Comparison of ENCODE assay signal across 1 cellular context in the genomic region with DNA sequence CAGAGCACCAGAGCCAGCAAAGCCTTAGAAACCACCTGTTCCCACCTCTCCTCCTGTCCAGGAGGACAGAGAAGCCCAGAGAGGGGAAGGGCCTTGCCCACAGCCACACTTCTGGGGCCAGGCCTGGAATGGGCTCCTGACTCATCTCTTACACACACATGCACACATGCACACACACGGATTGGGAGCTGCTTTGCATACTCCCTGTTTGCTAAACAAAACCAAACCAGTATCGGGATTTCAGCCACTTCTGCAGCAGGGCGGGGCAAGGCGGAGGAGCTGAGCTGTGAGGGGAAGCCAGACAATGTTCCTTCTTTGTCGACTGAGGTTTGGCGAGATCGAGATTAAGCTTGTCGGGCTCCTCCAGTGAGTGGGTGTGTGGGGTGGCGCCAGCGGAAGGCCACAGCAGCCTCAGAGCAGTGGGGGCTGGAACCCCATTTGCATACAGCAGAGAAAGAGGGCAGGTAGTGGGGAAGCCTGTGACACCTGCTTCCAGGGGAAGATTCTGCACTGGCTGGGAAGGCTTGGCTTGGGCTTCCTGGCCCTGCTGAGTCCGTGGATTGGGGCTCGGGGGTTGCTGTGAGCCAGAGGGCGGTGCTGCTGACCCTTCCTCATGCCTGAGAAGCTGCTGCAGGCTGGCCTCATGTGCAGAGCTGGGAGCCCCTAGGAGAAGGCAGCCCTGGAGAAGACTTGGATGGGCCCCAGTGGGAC.
TF ChIP-seq lines count a peak whose summit lies in the region.

No MANE protein-coding gene starts in this region.

TF ChIP-seq in GM23338, 12 proteins besides CTCF, POLR2A, EP300 and RAD21:
- TF ChIP-seq, protein P1, sequence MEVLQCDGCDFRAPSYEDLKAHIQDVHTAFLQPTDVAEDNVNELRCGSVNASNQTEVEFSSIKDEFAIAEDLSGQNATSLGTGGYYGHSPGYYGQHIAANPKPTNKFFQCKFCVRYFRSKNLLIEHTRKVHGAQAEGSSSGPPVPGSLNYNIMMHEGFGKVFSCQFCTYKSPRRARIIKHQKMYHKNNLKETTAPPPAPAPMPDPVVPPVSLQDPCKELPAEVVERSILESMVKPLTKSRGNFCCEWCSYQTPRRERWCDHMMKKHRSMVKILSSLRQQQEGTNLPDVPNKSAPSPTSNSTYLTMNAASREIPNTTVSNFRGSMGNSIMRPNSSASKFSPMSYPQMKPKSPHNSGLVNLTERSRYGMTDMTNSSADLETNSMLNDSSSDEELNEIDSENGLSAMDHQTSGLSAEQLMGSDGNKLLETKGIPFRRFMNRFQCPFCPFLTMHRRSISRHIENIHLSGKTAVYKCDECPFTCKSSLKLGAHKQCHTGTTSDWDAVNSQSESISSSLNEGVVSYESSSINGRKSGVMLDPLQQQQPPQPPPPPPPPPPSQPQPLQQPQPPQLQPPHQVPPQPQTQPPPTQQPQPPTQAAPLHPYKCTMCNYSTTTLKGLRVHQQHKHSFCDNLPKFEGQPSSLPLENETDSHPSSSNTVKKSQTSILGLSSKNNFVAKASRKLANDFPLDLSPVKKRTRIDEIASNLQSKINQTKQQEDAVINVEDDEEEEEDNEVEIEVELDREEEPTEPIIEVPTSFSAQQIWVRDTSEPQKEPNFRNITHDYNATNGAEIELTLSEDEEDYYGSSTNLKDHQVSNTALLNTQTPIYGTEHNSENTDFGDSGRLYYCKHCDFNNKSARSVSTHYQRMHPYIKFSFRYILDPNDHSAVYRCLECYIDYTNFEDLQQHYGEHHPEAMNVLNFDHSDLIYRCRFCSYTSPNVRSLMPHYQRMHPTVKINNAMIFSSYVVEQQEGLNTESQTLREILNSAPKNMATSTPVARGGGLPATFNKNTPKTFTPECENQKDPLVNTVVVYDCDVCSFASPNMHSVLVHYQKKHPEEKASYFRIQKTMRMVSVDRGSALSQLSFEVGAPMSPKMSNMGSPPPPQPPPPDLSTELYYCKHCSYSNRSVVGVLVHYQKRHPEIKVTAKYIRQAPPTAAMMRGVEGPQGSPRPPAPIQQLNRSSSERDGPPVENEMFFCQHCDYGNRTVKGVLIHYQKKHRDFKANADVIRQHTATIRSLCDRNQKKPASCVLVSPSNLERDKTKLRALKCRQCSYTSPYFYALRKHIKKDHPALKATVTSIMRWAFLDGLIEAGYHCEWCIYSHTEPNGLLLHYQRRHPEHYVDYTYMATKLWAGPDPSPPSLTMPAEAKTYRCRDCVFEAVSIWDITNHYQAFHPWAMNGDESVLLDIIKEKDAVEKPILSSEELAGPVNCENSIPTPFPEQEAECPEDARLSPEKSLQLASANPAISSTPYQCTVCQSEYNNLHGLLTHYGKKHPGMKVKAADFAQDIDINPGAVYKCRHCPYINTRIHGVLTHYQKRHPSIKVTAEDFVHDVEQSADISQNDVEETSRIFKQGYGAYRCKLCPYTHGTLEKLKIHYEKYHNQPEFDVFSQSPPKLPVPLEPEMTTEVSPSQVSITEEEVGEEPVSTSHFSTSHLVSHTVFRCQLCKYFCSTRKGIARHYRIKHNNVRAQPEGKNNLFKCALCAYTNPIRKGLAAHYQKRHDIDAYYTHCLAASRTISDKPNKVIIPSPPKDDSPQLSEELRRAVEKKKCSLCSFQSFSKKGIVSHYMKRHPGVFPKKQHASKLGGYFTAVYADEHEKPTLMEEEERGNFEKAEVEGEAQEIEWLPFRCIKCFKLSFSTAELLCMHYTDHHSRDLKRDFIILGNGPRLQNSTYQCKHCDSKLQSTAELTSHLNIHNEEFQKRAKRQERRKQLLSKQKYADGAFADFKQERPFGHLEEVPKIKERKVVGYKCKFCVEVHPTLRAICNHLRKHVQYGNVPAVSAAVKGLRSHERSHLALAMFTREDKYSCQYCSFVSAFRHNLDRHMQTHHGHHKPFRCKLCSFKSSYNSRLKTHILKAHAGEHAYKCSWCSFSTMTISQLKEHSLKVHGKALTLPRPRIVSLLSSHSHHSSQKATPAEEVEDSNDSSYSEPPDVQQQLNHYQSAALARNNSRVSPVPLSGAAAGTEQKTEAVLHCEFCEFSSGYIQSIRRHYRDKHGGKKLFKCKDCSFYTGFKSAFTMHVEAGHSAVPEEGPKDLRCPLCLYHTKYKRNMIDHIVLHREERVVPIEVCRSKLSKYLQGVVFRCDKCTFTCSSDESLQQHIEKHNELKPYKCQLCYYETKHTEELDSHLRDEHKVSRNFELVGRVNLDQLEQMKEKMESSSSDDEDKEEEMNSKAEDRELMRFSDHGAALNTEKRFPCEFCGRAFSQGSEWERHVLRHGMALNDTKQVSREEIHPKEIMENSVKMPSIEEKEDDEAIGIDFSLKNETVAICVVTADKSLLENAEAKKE (CRISPR knock-in tag; IDR thresholded peaks at IDR 0.05) = no peak
- TF ChIP-seq CREB1 (CRISPR knock-in tag; IDR thresholded peaks at IDR 0.05; ENCODE audit: low read depth) (no peak), NANOG (IDR thresholded peaks at IDR 0.05; ENCODE audit: borderline replicate concordance) (no peak)
- TF ChIP-seq, protein P2, sequence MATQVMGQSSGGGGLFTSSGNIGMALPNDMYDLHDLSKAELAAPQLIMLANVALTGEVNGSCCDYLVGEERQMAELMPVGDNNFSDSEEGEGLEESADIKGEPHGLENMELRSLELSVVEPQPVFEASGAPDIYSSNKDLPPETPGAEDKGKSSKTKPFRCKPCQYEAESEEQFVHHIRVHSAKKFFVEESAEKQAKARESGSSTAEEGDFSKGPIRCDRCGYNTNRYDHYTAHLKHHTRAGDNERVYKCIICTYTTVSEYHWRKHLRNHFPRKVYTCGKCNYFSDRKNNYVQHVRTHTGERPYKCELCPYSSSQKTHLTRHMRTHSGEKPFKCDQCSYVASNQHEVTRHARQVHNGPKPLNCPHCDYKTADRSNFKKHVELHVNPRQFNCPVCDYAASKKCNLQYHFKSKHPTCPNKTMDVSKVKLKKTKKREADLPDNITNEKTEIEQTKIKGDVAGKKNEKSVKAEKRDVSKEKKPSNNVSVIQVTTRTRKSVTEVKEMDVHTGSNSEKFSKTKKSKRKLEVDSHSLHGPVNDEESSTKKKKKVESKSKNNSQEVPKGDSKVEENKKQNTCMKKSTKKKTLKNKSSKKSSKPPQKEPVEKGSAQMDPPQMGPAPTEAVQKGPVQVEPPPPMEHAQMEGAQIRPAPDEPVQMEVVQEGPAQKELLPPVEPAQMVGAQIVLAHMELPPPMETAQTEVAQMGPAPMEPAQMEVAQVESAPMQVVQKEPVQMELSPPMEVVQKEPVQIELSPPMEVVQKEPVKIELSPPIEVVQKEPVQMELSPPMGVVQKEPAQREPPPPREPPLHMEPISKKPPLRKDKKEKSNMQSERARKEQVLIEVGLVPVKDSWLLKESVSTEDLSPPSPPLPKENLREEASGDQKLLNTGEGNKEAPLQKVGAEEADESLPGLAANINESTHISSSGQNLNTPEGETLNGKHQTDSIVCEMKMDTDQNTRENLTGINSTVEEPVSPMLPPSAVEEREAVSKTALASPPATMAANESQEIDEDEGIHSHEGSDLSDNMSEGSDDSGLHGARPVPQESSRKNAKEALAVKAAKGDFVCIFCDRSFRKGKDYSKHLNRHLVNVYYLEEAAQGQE (IDR thresholded peaks at IDR 0.05; ENCODE audit: unreplicated experiment) = no peak
